Comparison of ENCODE assay signal across 11 cellular contexts in genomic region chr12:15931590-15932053, GRCh38. TPM values are rescaled to one million over a fixed set of nuclear protein-coding genes. Genes with fewer than 3 reads are reported as not detected.
DNase-seq lines count a peak whose midpoint lies in the region; ATAC-seq and TF ChIP-seq lines count a peak whose summit lies in the region.
"Had no signal": no experiment of that assay in that cellular context is flagged by ENCODE, and none has a peak within 500 bp of the region (broad histone marks: within the 10 kb centered on the region; RNA-seq: fewer than 3 reads in every experiment).

No MANE protein-coding gene starts in this region.

- H3K27me3 Mint-ChIP-seq in CD14-positive monocyte (ENCODE audit: low read depth in 3 of 3) = peaks cover 0 to 1% (median 0%) of the 10 kb centered on the region in 3 donors
- H3K27me3 Mint-ChIP-seq: dendritic cell treated with granulocyte-macrophage colony-stimulating factor and Interleukin-4, amounts not matched to agents 40 ng/mL and 50 ng/mL, for 4 days had no signal

- H3K4ac ChIP-seq in mesendoderm (ENCODE audit: low read depth, low read length) = no peak overlapping the region

- intact Hi-C loops in CD14-positive monocyte (cut with micrococcal nuclease) = no loop called here

- peaks cover 7 to 8% of the 10 kb centered on the region in 2 donors for H3K36me3 Mint-ChIP-seq in CD14-positive monocyte

- ATAC-seq in GM18505 (IDR thresholded peaks at IDR 0.05; ENCODE audit: unreplicated experiment) = peak; percentile 80
- ATAC-seq in HG02623 (IDR thresholded peaks at IDR 0.05; ENCODE audit: unreplicated experiment) = peak; percentile 45
- ATAC-seq: mucosa of descending colon had no signal

- H3K36me3 ChIP-seq in mesendoderm (ENCODE audit: control insufficient read depth, insufficient read depth, low read length) = no peaks in the 10 kb centered on the region

- H3K4me1 ChIP-seq in mesendoderm (ENCODE audit: control insufficient read depth, low read depth, low read length) = peaks cover 5% of the 10 kb centered on the region

- no peak overlapping the region for H3K4me3 ChIP-seq in mesendoderm (ENCODE audit: low read length)
- H3K4me3 ChIP-seq: mucosa of descending colon had no signal

- peak; percentile 31 to 78 for DNase-seq in NCI-H524 (lab: John Stamatoyannopoulos, UW)
- DNase-seq in mesendoderm = peak; percentile 68
- DNase-seq in EL = no peak
- no peak for DNase-seq in CD14-positive monocyte (ENCODE audit: low spot score)
- no peak for DNase-seq in UCSD-AML1 (lab: John Stamatoyannopoulos, UW; ENCODE audit: unreplicated experiment)
- no peak for DNase-seq in NCI-H2227 treated with DMSO at 0.1 percent for 48 hours (lab: John Stamatoyannopoulos, UW)
- DNase-seq: mucosa of descending colon, NCI-H526 had no signal

- no peak for TF ChIP-seq POLR2A in GM18505 (IDR thresholded peaks at IDR 0.05; ENCODE audit: borderline replicate concordance, extremely low read depth, insufficient read depth, insufficient read length)

- H4K5ac ChIP-seq in mesendoderm (ENCODE audit: low read length) = no peak overlapping the region

- H3K4me2 ChIP-seq in mesendoderm (ENCODE audit: low read length) = no peak overlapping the region

- H2AK5ac ChIP-seq in mesendoderm (ENCODE audit: low read length) = no peak overlapping the region

- H3K79me1 ChIP-seq in mesendoderm (ENCODE audit: low read length) = no peaks in the 10 kb centered on the region

- no peak overlapping the region for H3K18ac ChIP-seq in mesendoderm (ENCODE audit: low read length)

- H3K56ac ChIP-seq in mesendoderm (ENCODE audit: low read length) = no peak overlapping the region

- H3K79me2 ChIP-seq in mesendoderm (ENCODE audit: control insufficient read depth, insufficient read depth, low read length) = no peaks in the 10 kb centered on the region

- no peak overlapping the region for H3K23ac ChIP-seq in mesendoderm (ENCODE audit: low read length)

- no peak overlapping the region for H4K8ac ChIP-seq in mesendoderm (ENCODE audit: low read depth, low read length)

- no peak overlapping the region for H2BK5ac ChIP-seq in mesendoderm (ENCODE audit: low read length)

- H3K4me1 Mint-ChIP-seq in CD14-positive monocyte = peaks cover 8% of the 10 kb centered on the region

- H3K27me3 ChIP-seq in mesendoderm (ENCODE audit: insufficient read depth, low read length, poor library complexity) = no peaks in the 10 kb centered on the region

- peak overlapping the region in 1 of 7 donors; percentile 16 for H3K27ac Mint-ChIP-seq in CD14-positive monocyte

- H2BK15ac ChIP-seq in mesendoderm (replicated peaks; ENCODE audit: low read depth) = no peak overlapping the region

- TF ChIP-seq CTCF in CD14-positive monocyte (IDR thresholded peaks at IDR 0.05) = no peak

- H2BK120ac ChIP-seq in mesendoderm (ENCODE audit: low read depth, low read length) = no peak overlapping the region

- H3K27ac ChIP-seq in mesendoderm (ENCODE audit: low read depth, low read length) = no peak overlapping the region

- no peak overlapping the region for H3K9ac ChIP-seq in mesendoderm (ENCODE audit: low read length)

- peaks cover 0 to 6% (median 2%) of the 10 kb centered on the region in 7 donors for H3K9me3 Mint-ChIP-seq in CD14-positive monocyte
- H3K9me3 Mint-ChIP-seq: dendritic cell treated with granulocyte-macrophage colony-stimulating factor and Interleukin-4, amounts not matched to agents 40 ng/mL and 50 ng/mL, for 4 days had no signal

- WGBS in mesendoderm (ENCODE audit: extremely low coverage, insufficient coverage, low lambda C conversion rate) = no CpG with 5 or more reads among the region's 3 CpGs

- no peak overlapping the region for H3K4me3 Mint-ChIP-seq in CD14-positive monocyte
- H3K4me3 Mint-ChIP-seq: dendritic cell treated with granulocyte-macrophage colony-stimulating factor and Interleukin-4, amounts not matched to agents 40 ng/mL and 50 ng/mL, for 4 days had no signal

RNA-seq across cellular contexts. Expression of gene DERA, which starts 20.5 kb away (rescaled TPM):
- 10.9 TPM for polyA plus RNA-seq in mesendoderm (2013, experiment 1 of 2)
- polyA plus RNA-seq in mesendoderm (2013, experiment 2 of 2) = 11.4 TPM
- polyA plus RNA-seq in CD14-positive monocyte = 10 to 100 TPM; 83.6 to 84.2 TPM

RNA-seq across cellular contexts. Expression of gene STRAP, which starts 49.4 kb away (rescaled TPM):
- polyA plus RNA-seq in mesendoderm (2013, experiment 1 of 2) = 286 TPM
- 280 TPM for polyA plus RNA-seq in mesendoderm (2013, experiment 2 of 2)
- polyA plus RNA-seq in CD14-positive monocyte = 100 to 1,000 TPM in 1 of 2 donors, 10 to 100 TPM in 1; 98.2 to 111 TPM

Comparison
In these comparisons a context has a peak if more than half of its experiments do, and no peak if none do; other contexts are left out.
1. DNase-seq: peak in NCI-H524 (2 of 2) and mesendoderm (single experiment); none in EL (single experiment), CD14-positive monocyte (single experiment), UCSD-AML1 (single experiment) and NCI-H2227 treated with DMSO at 0.1 percent for 48 hours (single experiment).